8 cellular contexts compared by ENCODE assay signal in genomic region chr19:12806242-12807131, GRCh38. TPM values are rescaled to one million over a fixed set of nuclear protein-coding genes. Genes with fewer than 3 reads are reported as not detected.
DNase-seq lines count a peak whose midpoint lies in the region; ATAC-seq and TF ChIP-seq lines count a peak whose summit lies in the region.

TSS of gene RNASEH2A (plus strand) at chr19:12806584. CDS start at chr19:12806674, 90 bp downstream.

- H2AK5ac ChIP-seq in trophoblast cell (ENCODE audit: low read length): peak within 1 kb of the TSS; percentile 40

- peak within 1 kb of the TSS; percentile 67 for H3K4ac ChIP-seq in trophoblast cell (ENCODE audit: low read depth, low read length)

- H3K4me3 ChIP-seq in HFF-Myc (replicated peaks; ENCODE audit: low read depth, low read length) (peak within 1 kb of the TSS; percentile 72), cardiac muscle cell (peak within 1 kb of the TSS; percentile 49), trophoblast cell (ENCODE audit: low read depth, low read length) (peak within 1 kb of the TSS; percentile 81)

- peak within 1 kb of the TSS; percentile 88 for H3K14ac ChIP-seq in trophoblast cell (ENCODE audit: low read length)

- peak within 1 kb of the TSS; percentile 99 for H4K12ac ChIP-seq in trophoblast cell (ENCODE audit: low read depth, low read length)

- H3K79me2 ChIP-seq in trophoblast cell (ENCODE audit: control insufficient read depth, insufficient read depth, low read length, poor library complexity): peaks cover 4% of the 10 kb centered on the region

- peak within 1 kb of the TSS; percentile 94 for H3K27ac Mint-ChIP-seq in activated naive CD8-positive, alpha-beta T cell treated with anti-CD3 and anti-CD28 coated beads, Interleukin-2, amount 50 U/mL, for 24 hours
- H3K27ac Mint-ChIP-seq in type B pancreatic cell: peak within 1 kb of the TSS; percentile 88

- H2BK5ac ChIP-seq in trophoblast cell (ENCODE audit: low read depth, low read length, poor library complexity): peak within 1 kb of the TSS; percentile 65

- peak within 1 kb of the TSS; percentile 84 for H3K18ac ChIP-seq in trophoblast cell (ENCODE audit: low read length)

- peak within 1 kb of the TSS; percentile 99 for H4K8ac ChIP-seq in trophoblast cell (ENCODE audit: low read depth, low read length)

- ATAC-seq in activated naive CD8-positive, alpha-beta T cell treated with anti-CD3 and anti-CD28 coated beads, Interleukin-2, amount 50 U/mL, for 24 hours: peak; percentile 94

- in situ Hi-C loops in G401 (cut with HindIII; ENCODE audit: low sequenced_read_pairs): no loop called here

- H3K27me3 ChIP-seq in cardiac muscle cell (no peaks in the 10 kb centered on the region), trophoblast cell (ENCODE audit: insufficient read depth, low read length) (no peaks in the 10 kb centered on the region)

- peak within 1 kb of the TSS; percentile 87 for H4K91ac ChIP-seq in trophoblast cell (ENCODE audit: low read depth, low read length)

- H3K9me3 ChIP-seq in cardiac muscle cell (ENCODE audit: low read depth) (no peaks in the 10 kb centered on the region), trophoblast cell (ENCODE audit: insufficient read depth, low read depth, low read length) (no peaks in the 10 kb centered on the region)

- no peaks in the 10 kb centered on the region for H3K27me3 Mint-ChIP-seq in activated naive CD8-positive, alpha-beta T cell treated with anti-CD3 and anti-CD28 coated beads, Interleukin-2, amount 50 U/mL, for 24 hours
- H3K27me3 Mint-ChIP-seq in type B pancreatic cell: peaks cover 3% of the 10 kb centered on the region

- H3K4me2 ChIP-seq in trophoblast cell (ENCODE audit: low read length): peak within 1 kb of the TSS; percentile 80

- H2BK120ac ChIP-seq in trophoblast cell (ENCODE audit: insufficient read depth, low read length, poor library complexity): peak within 1 kb of the TSS; percentile 82

- peaks cover 3% of the 10 kb centered on the region for H3K4me1 ChIP-seq in cardiac muscle cell (ENCODE audit: low read depth)
- peaks cover 11 to 18% of the 10 kb centered on the region in 2 experiments for H3K4me1 ChIP-seq in trophoblast cell (ENCODE audit: control insufficient read depth in 1 of 2, insufficient read depth in 2 of 2, low read length in 2 of 2)

- peak within 1 kb of the TSS; percentile 73 for H3K9ac ChIP-seq in trophoblast cell (ENCODE audit: low read length)

- DNase-seq in G401 (ENCODE audit: low spot score): peak; percentile 92
- DNase-seq in HFF-Myc (ENCODE audit: extremely low read depth, low read depth): no peak
- DNase-seq in NCI-H1092 treated with DMSO at 0.1 percent for 48 hours (lab: John Stamatoyannopoulos, UW): peak; percentile 88
- peak; percentile 62 to 78 for DNase-seq in SW 1271 (lab: John Stamatoyannopoulos, UW)
- DNase-seq in activated naive CD8-positive, alpha-beta T cell treated with anti-CD3 and anti-CD28 coated beads, Interleukin-2, amount 50 U/mL, for 24 hours: peak; percentile 90
- DNase-seq in cardiac muscle cell (ENCODE audit: low read depth in 1 of 2, low spot score in 1 of 2): peak; percentile 94 to 95
- DNase-seq in trophoblast cell: peak; percentile 93 to 96
- DNase-seq in type B pancreatic cell (ENCODE audit: extremely low spot score, unreplicated experiment): peak; percentile 92

- peak within 1 kb of the TSS; percentile 31 for H3K27ac ChIP-seq in cardiac muscle cell
- no peak within 1 kb of the TSS for H3K27ac ChIP-seq in trophoblast cell (ENCODE audit: low read depth, low read length)

- no peak within 1 kb of the TSS for H3K23ac ChIP-seq in trophoblast cell (ENCODE audit: low read length)

- H2BK12ac ChIP-seq in trophoblast cell (ENCODE audit: low read length): peak within 1 kb of the TSS; percentile 68

- peaks cover 6% of the 10 kb centered on the region for H3K79me1 ChIP-seq in trophoblast cell (ENCODE audit: low read length)

- no peaks in the 10 kb centered on the region for H3K36me3 ChIP-seq in cardiac muscle cell
- H3K36me3 ChIP-seq in trophoblast cell (ENCODE audit: control insufficient read depth in 1 of 2, insufficient read depth in 2 of 2, low read length in 2 of 2): peaks cover 15 to 18% of the 10 kb centered on the region in 2 experiments

- peak within 1 kb of the TSS; percentile 90 for H2AFZ ChIP-seq in trophoblast cell (ENCODE audit: insufficient read depth, low read length, poor library complexity)

- no peak for TF ChIP-seq CTCF in HFF-Myc (IDR thresholded peaks at IDR 0.05; ENCODE audit: low read depth, low read length, missing control alignments)
- no peak for TF ChIP-seq CTCF in cardiac muscle cell (IDR thresholded peaks at IDR 0.05; ENCODE audit: low read depth, low read length)
- peak; percentile 24 for TF ChIP-seq CTCF in type B pancreatic cell (conservative IDR thresholded peaks at IDR 0.05)

- WGBS in trophoblast cell (ENCODE audit: extremely low coverage, insufficient coverage, insufficient read length): no CpG with 5 or more reads among the region's 68 CpGs

- H3K9me3 Mint-ChIP-seq in activated naive CD8-positive, alpha-beta T cell treated with anti-CD3 and anti-CD28 coated beads, Interleukin-2, amount 50 U/mL, for 24 hours: no peaks in the 10 kb centered on the region
- no peaks in the 10 kb centered on the region for H3K9me3 Mint-ChIP-seq in type B pancreatic cell

- H3K4me1 Mint-ChIP-seq in activated naive CD8-positive, alpha-beta T cell treated with anti-CD3 and anti-CD28 coated beads, Interleukin-2, amount 50 U/mL, for 24 hours: peaks cover 24% of the 10 kb centered on the region
- peaks cover 15% of the 10 kb centered on the region for H3K4me1 Mint-ChIP-seq in type B pancreatic cell (ENCODE audit: unreplicated experiment)

- H3K4me3 Mint-ChIP-seq in activated naive CD8-positive, alpha-beta T cell treated with anti-CD3 and anti-CD28 coated beads, Interleukin-2, amount 50 U/mL, for 24 hours: peak within 1 kb of the TSS; percentile 96
- H3K4me3 Mint-ChIP-seq in type B pancreatic cell: peak within 1 kb of the TSS; percentile 96

- peaks cover 9% of the 10 kb centered on the region for H3K36me3 Mint-ChIP-seq in activated naive CD8-positive, alpha-beta T cell treated with anti-CD3 and anti-CD28 coated beads, Interleukin-2, amount 50 U/mL, for 24 hours (ENCODE audit: low read depth)
- peaks cover 5% of the 10 kb centered on the region for H3K36me3 Mint-ChIP-seq in type B pancreatic cell

RNA-seq across cellular contexts. Expression of gene RNASEH2A, which starts in this region (rescaled TPM):
- total RNA-seq in G401 (2014; rRNA removed; shearing (Covaris generic)): 69.1 and 124 TPM in 2 replicates
- total RNA-seq in cardiac muscle cell (20.4 and 29.0 TPM in 2 replicates), type B pancreatic cell (ENCODE audit: low replicate concordance) (13.7 and 37.2 TPM in 2 replicates)
- 40.4 and 57.3 TPM in 2 replicates for polyA plus RNA-seq in cardiac muscle cell
- 16.0 and 17.3 TPM in 2 replicates for polyA plus RNA-seq in trophoblast cell (2013)
